8 cellular contexts compared by ENCODE assay signal in genomic region chr14:89415139-89415538, GRCh38. TPM values are rescaled to one million over a fixed set of nuclear protein-coding genes. Genes with fewer than 3 reads are reported as not detected.
DNase-seq lines count a peak whose midpoint lies in the region; ATAC-seq and TF ChIP-seq lines count a peak whose summit lies in the region.

No MANE protein-coding gene starts in this region.

- no peaks in the 10 kb centered on the region for H3K27me3 ChIP-seq in ectodermal cell (ENCODE audit: control insufficient read depth, insufficient read depth, low read length, poor library complexity, severe bottlenecking)
- no peaks in the 10 kb centered on the region for H3K27me3 ChIP-seq in Karpas-422 (ENCODE audit: low read length)

- H3K9me3 Mint-ChIP-seq in CD14-positive monocyte (peaks cover 0 to 2% (median 0%) of the 10 kb centered on the region in 7 donors), nephron progenitor cell (peaks cover 20% of the 10 kb centered on the region)

- TF ChIP-seq CTCF in CD14-positive monocyte (IDR thresholded peaks at IDR 0.05) (no peak), NB4 (IDR thresholded peaks at IDR 0.05; ENCODE audit: low read depth, low read length) (no peak), nephron progenitor cell (IDR thresholded peaks at IDR 0.05) (no peak)

- no peak for TF ChIP-seq POLR2A in NB4 (IDR thresholded peaks at IDR 0.05; ENCODE audit: extremely low read depth, insufficient read length)

- H3K36me3 Mint-ChIP-seq in CD14-positive monocyte: peaks cover 27 to 30% of the 10 kb centered on the region in 2 donors
- H3K36me3 Mint-ChIP-seq in nephron progenitor cell (ENCODE audit: low read depth): peaks cover 33% of the 10 kb centered on the region

- WGBS in ectodermal cell, 2 experiments: 81 to 83% methylated on average over 5 of the region's 5 CpGs

- no peaks in the 10 kb centered on the region for H3K79me2 ChIP-seq in Karpas-422 (ENCODE audit: low read length)

- H3K4me3 Mint-ChIP-seq in CD14-positive monocyte (peak overlapping the region in 1 of 2 donors; percentile 92), nephron progenitor cell (peak overlapping the region; percentile 95)

- H4K20me1 ChIP-seq in Karpas-422 (ENCODE audit: insufficient read depth, low read depth, low read length): no peaks in the 10 kb centered on the region; the same call in 1 of the 2 replicates

- peaks cover 13% of the 10 kb centered on the region for H3K36me3 ChIP-seq in ectodermal cell (ENCODE audit: control insufficient read depth, insufficient read depth, low read length)
- no peaks in the 10 kb centered on the region for H3K36me3 ChIP-seq in Karpas-422 (ENCODE audit: insufficient read depth, low read length)

- peaks cover 9% of the 10 kb centered on the region for H3K4me1 ChIP-seq in ectodermal cell (ENCODE audit: control insufficient read depth, insufficient read depth, low read length)
- H3K4me1 ChIP-seq in Karpas-422 (ENCODE audit: low read length): peaks cover 22% of the 10 kb centered on the region

- no peak overlapping the region for H3K27ac ChIP-seq in ectodermal cell (ENCODE audit: insufficient read depth, low read depth, low read length, poor library complexity, severe bottlenecking)
- no peak overlapping the region for H3K27ac ChIP-seq in Karpas-422 (ENCODE audit: low read length)

- no peak overlapping the region for H2AFZ ChIP-seq in Karpas-422 (ENCODE audit: low read length)

- H3K9ac ChIP-seq in Karpas-422 (ENCODE audit: low read length): no peak overlapping the region

- no peaks in the 10 kb centered on the region for H3K9me3 ChIP-seq in ectodermal cell (ENCODE audit: control insufficient read depth, low read length)
- H3K9me3 ChIP-seq in Karpas-422 (ENCODE audit: low read length): no peaks in the 10 kb centered on the region

- ATAC-seq in GM18858 (IDR thresholded peaks at IDR 0.05; ENCODE audit: unreplicated experiment): no peak
- ATAC-seq in HG03571 (IDR thresholded peaks at IDR 0.05; ENCODE audit: unreplicated experiment): no peak

- no peaks in the 10 kb centered on the region for H3K27me3 Mint-ChIP-seq in CD14-positive monocyte (ENCODE audit: low read depth in 3 of 3)
- H3K27me3 Mint-ChIP-seq in nephron progenitor cell (ENCODE audit: low read depth, poor library complexity): peaks cover 13% of the 10 kb centered on the region

- H3K9me2 ChIP-seq in Karpas-422 (replicated peaks; ENCODE audit: insufficient read depth, low read length): no peaks in the 10 kb centered on the region

- H3K4me1 Mint-ChIP-seq in CD14-positive monocyte (peaks cover 61% of the 10 kb centered on the region), nephron progenitor cell (peaks cover 37% of the 10 kb centered on the region)

- no peak for DNase-seq in CD14-positive monocyte (ENCODE audit: low spot score)
- DNase-seq in NB4 (ENCODE audit: low read depth): no peak
- DNase-seq in nephron progenitor cell: no peak
- no peak for DNase-seq in OCI-M2 (lab: John Stamatoyannopoulos, UW; ENCODE audit: unreplicated experiment)
- DNase-seq in Karpas-422: no peak

- H3K27ac Mint-ChIP-seq in CD14-positive monocyte (peak overlapping the region in 6 of 7 donors; percentile 87 to 96 (median 92)), nephron progenitor cell (peak overlapping the region; percentile 84)

- intact Hi-C loops in CD14-positive monocyte (cut with micrococcal nuclease): loop anchor here (5.0 to 10.0 kb wide), 9 partner anchors 42 to 540 kb away; partner anchors contain the start of genes EFCAB11 (in 1 of the 2) and TDP1 (in 1 of the 2)

- H3K4me3 ChIP-seq in NB4 (ENCODE audit: low read depth, low read length) (peak overlapping the region; percentile 71), ectodermal cell (ENCODE audit: insufficient read depth, low read depth, low read length) (peak overlapping the region; percentile 76), Karpas-422 (ENCODE audit: low read length) (no peak overlapping the region)

- no peak overlapping the region for H3K4me2 ChIP-seq in Karpas-422 (ENCODE audit: low read depth, low read length, poor library complexity, severe bottlenecking)

RNA-seq across cellular contexts. Expression of gene FOXN3, which starts 1.9 kb away (rescaled TPM):
- 10 to 100 TPM; 38.7 to 42.0 TPM for polyA plus RNA-seq in CD14-positive monocyte
- polyA plus RNA-seq in ectodermal cell (2013, experiment 1 of 4): 43.8 TPM
- polyA plus RNA-seq in ectodermal cell (2013, experiment 2 of 4): 41.5 TPM
- 34.3 TPM for polyA plus RNA-seq in ectodermal cell (2013, experiment 3 of 4)
- polyA plus RNA-seq in ectodermal cell (2013, experiment 4 of 4): 36.9 TPM
- total RNA-seq in Karpas-422 (2014; rRNA removed; shearing (Covaris generic); ENCODE audit: low replicate concordance): 8.9 and 13.8 TPM in 2 replicates
